Comparison of ENCODE assay signal across 8 cellular contexts in the genomic region with DNA sequence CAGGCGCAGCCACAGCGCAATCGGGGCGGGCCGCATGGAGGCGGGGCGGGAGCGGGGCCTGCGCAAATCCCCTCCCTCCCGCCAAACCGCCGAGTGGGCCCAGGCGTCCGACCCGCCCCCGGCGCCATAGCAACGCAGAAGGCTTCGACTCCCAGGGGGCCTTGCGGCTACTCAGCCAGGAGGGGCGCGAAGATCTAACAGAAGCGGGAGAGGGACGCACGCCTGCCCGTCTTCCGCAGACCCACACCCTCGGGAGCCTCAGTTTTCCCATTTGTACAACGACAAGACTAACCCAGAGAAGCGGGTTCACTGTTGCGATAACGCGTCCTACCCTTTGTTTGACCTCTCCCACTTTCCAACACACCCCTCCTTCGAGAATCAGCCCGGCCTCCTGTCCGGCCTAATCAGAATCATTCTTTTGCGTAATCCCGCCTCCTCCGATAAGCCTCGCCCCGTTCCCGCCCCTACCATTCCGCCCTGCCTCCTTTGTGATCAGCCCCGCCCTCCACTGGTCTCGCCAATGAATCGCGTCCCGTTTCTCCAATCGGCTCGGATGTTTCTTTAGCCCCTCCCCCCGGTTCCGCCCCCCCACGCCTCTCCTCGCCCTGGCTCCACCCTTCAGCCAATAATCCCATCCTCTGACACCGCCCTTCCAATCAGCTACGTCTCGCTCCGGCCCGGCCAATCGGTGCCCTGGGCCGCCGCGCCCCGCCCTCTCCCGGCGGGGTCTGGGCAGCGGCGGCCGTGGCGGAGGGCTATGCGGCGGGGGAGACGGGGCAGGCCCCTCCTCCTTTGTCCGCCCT.
A peak's percentile ranks its signal among the peaks of the same experiment; 100 is the strongest.
DNase-seq lines count a peak whose midpoint lies in the region; ATAC-seq and TF ChIP-seq lines count a peak whose summit lies in the region.

A gene (minus strand): TSS at position 40 of the 803 bp plus-strand sequence. CDS start 4 bp downstream, at position 36.

- no peaks in the 10 kb centered on the region for H4K20me1 ChIP-seq in OCI-LY1 (ENCODE audit: insufficient read depth, low read length)

- H3K9me2 ChIP-seq in OCI-LY1 (ENCODE audit: low read depth, low read length) = no peaks in the 10 kb centered on the region

- DNase-seq in COR-L47 (lab: John Stamatoyannopoulos, UW) (peak; percentile 98), HuH-7 (ENCODE audit: low spot score) (peak; percentile 91), activated T-cell treated with anti-CD3 and anti-CD28 coated beads for 24 hours (ENCODE audit: low read depth) (peak; percentile 98), epidermal melanocyte (ENCODE audit: insufficient read length, low spot score) (peak; percentile 99), midbrain (lab: John Stamatoyannopoulos, UW) (peak; percentile 99)
- DNase-seq in stimulated activated CD8-positive, alpha-beta memory T cell treated with anti-CD3 and anti-CD28 coated beads, Interleukin-15, amount 100 ng/mL, for 48 hours (ENCODE audit: low read depth in 2 of 2) = peak; percentile 92 to 95

- no peaks in the 10 kb centered on the region for H3K9me3 ChIP-seq in OCI-LY1 (ENCODE audit: low read length)

- no peak within 1 kb of the TSS for H3K27ac ChIP-seq in OCI-LY1 (ENCODE audit: low read depth, low read length, poor library complexity, severe bottlenecking)

- no peaks in the 10 kb centered on the region for H3K79me2 ChIP-seq in OCI-LY1 (ENCODE audit: insufficient read depth, low read length)

- peak within 1 kb of the TSS; percentile 67 for H3K9ac ChIP-seq in OCI-LY1 (ENCODE audit: low read length)

- no peak for TF ChIP-seq CTCF in OCI-LY1 (IDR thresholded peaks at IDR 0.05; ENCODE audit: low read length)

- peaks cover 13% of the 10 kb centered on the region for H3K4me1 ChIP-seq in OCI-LY1 (ENCODE audit: insufficient read depth, low read length, severe bottlenecking)

- H3F3A ChIP-seq in OCI-LY1 (ENCODE audit: insufficient read depth, low read length) = no peaks in the 10 kb centered on the region

- H3K27me3 ChIP-seq in OCI-LY1 (ENCODE audit: insufficient read depth, low read length) = no peaks in the 10 kb centered on the region; the same call in 1 of the 2 replicates

- ATAC-seq in GM21515 (IDR thresholded peaks at IDR 0.05; ENCODE audit: unreplicated experiment) = peak; percentile 79

- H3K36me3 ChIP-seq in OCI-LY1 (ENCODE audit: insufficient read depth, low read length) = no peaks in the 10 kb centered on the region

- H2AFZ ChIP-seq in OCI-LY1 (ENCODE audit: low read length) = no peak within 1 kb of the TSS

- H3K4me3 ChIP-seq in OCI-LY1 (ENCODE audit: low read depth, low read length, poor library complexity, severe bottlenecking) = peak within 1 kb of the TSS; percentile 66

- H3K4me2 ChIP-seq in OCI-LY1 (ENCODE audit: low read length) = peak within 1 kb of the TSS; percentile 80
